ENCODE assay signal across 9 cellular contexts in genomic region chr5:69042500-69042899, GRCh38. TPM values are rescaled to one million over a fixed set of nuclear protein-coding genes. Genes with fewer than 3 reads are reported as not detected.
A peak's percentile ranks its signal among the peaks of the same experiment; 100 is the strongest.
DNase-seq lines count a peak whose midpoint lies in the region; ATAC-seq and TF ChIP-seq lines count a peak whose summit lies in the region.
"Had no signal": no experiment of that assay in that cellular context is flagged by ENCODE, and none has a peak within 500 bp of the region (broad histone marks: within the 10 kb centered on the region; RNA-seq: fewer than 3 reads in every experiment).

No MANE protein-coding gene starts in this region.

- TF ChIP-seq CTCF in natural killer cell (IDR thresholded peaks at IDR 0.05), result no peak

- intact Hi-C loops in natural killer cell (cut with micrococcal nuclease), result no loop called here

- H3K4me1 Mint-ChIP-seq in natural killer cell, result peaks cover 8 to 10% of the 10 kb centered on the region in 2 donors

- H3K4me3 ChIP-seq in SK-N-MC, result peak overlapping the region; percentile 78

- ATAC-seq in GM18502 (IDR thresholded peaks at IDR 0.05; ENCODE audit: poor library complexity, unreplicated experiment) (peak; percentile 26), GM21825 (IDR thresholded peaks at IDR 0.05; ENCODE audit: unreplicated experiment) (peak; percentile 12), natural killer cell (peak; percentile 12 to 32 (median 16)), HG03139 (IDR thresholded peaks at IDR 0.05; ENCODE audit: unreplicated experiment) (no peak)

- H3K9ac ChIP-seq in SK-N-MC (ENCODE audit: insufficient read length), result peak overlapping the region; percentile 33

- H3K27me3 Mint-ChIP-seq in natural killer cell (ENCODE audit: low read depth in 2 of 2), result peaks cover 0 to 2% of the 10 kb centered on the region in 2 donors

- no peaks in the 10 kb centered on the region for H3K36me3 Mint-ChIP-seq in natural killer cell

- no peaks in the 10 kb centered on the region for H3K9me3 Mint-ChIP-seq in natural killer cell
- H3K9me3 Mint-ChIP-seq: T-helper 1 cell treated with Interleukin-12 subunit alpha and Interleukin-12 subunit beta and Interleukin-4 antibody, amounts not matched to agents 30 μg/mL and 1 μg/mL, for 36 hours had no signal

- H3K27ac Mint-ChIP-seq in natural killer cell, result peak overlapping the region; percentile 85 to 91

- DNase-seq in SK-N-MC (ENCODE audit: low read depth, low spot score), result no peak
- no peak for DNase-seq in natural killer cell
- no peak for DNase-seq in NCI-H1694 treated with DMSO at 0.1 percent for 48 hours (lab: John Stamatoyannopoulos, UW)
- DNase-seq in NCI-H2029 treated with DMSO at 0.1 percent for 48 hours (lab: John Stamatoyannopoulos, UW), result no peak
- DNase-seq in NCI-H187 treated with DMSO at 0.1 percent for 48 hours (lab: John Stamatoyannopoulos, UW), result no peak

- H3K4me3 Mint-ChIP-seq in natural killer cell, result peak overlapping the region; percentile 91

- peak overlapping the region; percentile 84 for H3K27ac ChIP-seq in SK-N-MC

- no peaks in the 10 kb centered on the region for H3K36me3 ChIP-seq in SK-N-MC (ENCODE audit: insufficient read depth, low read length)

- H3K9me3 ChIP-seq in SK-N-MC (ENCODE audit: low read depth, low read length), result no peaks in the 10 kb centered on the region

RNA-seq across cellular contexts. Expression of gene SLC30A5, which starts 51.3 kb away (rescaled TPM):
- total RNA-seq in natural killer cell, result 10 to 100 TPM; 17.8 to 30.1 (median 26.7) TPM
